Comparison of ENCODE assay signal across 9 cellular contexts in genomic region chr6:93784794-93785757, GRCh38.
DNase-seq lines count a peak whose midpoint lies in the region; TF ChIP-seq lines count a peak whose summit lies in the region.
"Had no signal": no experiment of that assay in that cellular context is flagged by ENCODE, and none has a peak within 500 bp of the region (broad histone marks: within the 10 kb centered on the region; RNA-seq: fewer than 3 reads in every experiment).

No MANE protein-coding gene starts in this region.

- no peak overlapping the region for H3K4me3 ChIP-seq in HUES6 (ENCODE audit: low read depth, low read length)
- H3K4me3 ChIP-seq in breast epithelium: peak overlapping the region; percentile 20 to 52 (median 24)
- peak overlapping the region; percentile 64 to 65 for H3K4me3 ChIP-seq in stomach smooth muscle (ENCODE audit: low read length in 2 of 2)
- H3K4me3 ChIP-seq in tibial artery: no peak overlapping the region

- H3K9ac ChIP-seq in HUES6 (ENCODE audit: low read length) (peak overlapping the region; percentile 55), stomach smooth muscle (ENCODE audit: low read length in 2 of 2) (peak overlapping the region; percentile 30 to 66)

- intact Hi-C loops in breast epithelium (cut with DNase I; ENCODE audit: low total_unique reads): no loop called here
- intact Hi-C loops in tibial artery (cut with DNase I; ENCODE audit: low total_unique reads): no loop called here

- TF ChIP-seq POLR2A in breast epithelium (IDR thresholded peaks at IDR 0.05): no peak

- TF ChIP-seq CTCF in breast epithelium (IDR thresholded peaks at IDR 0.05) (no peak), tibial artery (IDR thresholded peaks at IDR 0.05) (no peak)

- H3K27me3 ChIP-seq in HUES6 (ENCODE audit: control insufficient read depth, insufficient read depth, low read length) (no peaks in the 10 kb centered on the region), breast epithelium (no peaks in the 10 kb centered on the region), stomach smooth muscle (ENCODE audit: control insufficient read depth in 1 of 2, insufficient read depth in 2 of 2, low read length in 2 of 2) (no peaks in the 10 kb centered on the region), tibial artery (no peaks in the 10 kb centered on the region)

- H3K27ac ChIP-seq in HUES6 (ENCODE audit: low read depth, low read length): peak overlapping the region; percentile 86
- peak overlapping the region in 1 of 2 donors; percentile 38 for H3K27ac ChIP-seq in breast epithelium
- no peak overlapping the region for H3K27ac ChIP-seq in stomach smooth muscle (ENCODE audit: low read length)
- H3K27ac ChIP-seq in tibial artery: no peak overlapping the region

- DNase-seq in breast epithelium (ENCODE audit: low spot score in 2 of 2) (no peak), iris pigment epithelial cell (ENCODE audit: low read depth) (peak; percentile 94), NCI-H510A treated with DMSO at 0.1 percent for 48 hours (lab: John Stamatoyannopoulos, UW) (no peak), NCI-H146 treated with DMSO at 0.1 percent for 48 hours (lab: John Stamatoyannopoulos, UW; ENCODE audit: unreplicated experiment) (no peak), MV-4-11 (lab: John Stamatoyannopoulos, UW) (no peak), tibial artery (no peak)
- DNase-seq: activated T-cell treated with anti-CD3 and anti-CD28 coated beads, Interleukin-2, amount 50 U/mL, for 72 hours had no signal

- H3K36me3 ChIP-seq in HUES6 (ENCODE audit: control insufficient read depth, insufficient read depth, low read length) (no peaks in the 10 kb centered on the region), breast epithelium (no peaks in the 10 kb centered on the region), stomach smooth muscle (ENCODE audit: control insufficient read depth in 2 of 2, insufficient read depth in 2 of 2, low read length in 2 of 2) (no peaks in the 10 kb centered on the region), tibial artery (no peaks in the 10 kb centered on the region)

- H3K4me1 ChIP-seq in HUES6 (ENCODE audit: control insufficient read depth, insufficient read depth, low read length) (peaks cover 40% of the 10 kb centered on the region), breast epithelium (no peaks in the 10 kb centered on the region), stomach smooth muscle (ENCODE audit: control insufficient read depth, insufficient read depth, low read length) (no peaks in the 10 kb centered on the region), tibial artery (no peaks in the 10 kb centered on the region)

- H3K9me3 ChIP-seq in HUES6 (ENCODE audit: control insufficient read depth, insufficient read depth, low read depth, low read length) (no peaks in the 10 kb centered on the region), breast epithelium (no peaks in the 10 kb centered on the region), stomach smooth muscle (ENCODE audit: control insufficient read depth in 2 of 2, low read length in 2 of 2) (no peaks in the 10 kb centered on the region), tibial artery (no peaks in the 10 kb centered on the region)

Comparison
In these comparisons a context has a peak if more than half of its experiments do, and no peak if none do; other contexts are left out.
1. H3K4me3 ChIP-seq: peak in breast epithelium (3 of 3) and stomach smooth muscle (2 of 2); none in HUES6 (single experiment) and tibial artery (0 of 2).